6 cellular contexts compared by ENCODE assay signal in genomic region chrX:153727108-153727931, GRCh38. TPM values are rescaled to one million over a fixed set of nuclear protein-coding genes. Genes with fewer than 3 reads are reported as not detected.
DNase-seq lines count a peak whose midpoint lies in the region; ATAC-seq and TF ChIP-seq lines count a peak whose summit lies in the region.

No MANE protein-coding gene starts in this region.

- in situ Hi-C loops in T47D (cut with HindIII; ENCODE audit: low pct_unique_long_range_greater_than_20kb, low sequenced_read_pairs): no loop called here

- POLR2A ChIA-PET in activated CD4-positive, alpha-beta T cell treated with anti-CD3 and anti-CD28 coated beads for 36 hours (lab: Charles Lee): interaction anchor here (1.5 kb wide), 1 partner anchor 67 kb away, joined by 3 read pairs; the partner anchor contains the start of genes IDH3G and SSR4

- TF ChIP-seq CTCF in neural crest cell (conservative IDR thresholded peaks at IDR 0.05): no peak

- no peak for DNase-seq in activated CD4-positive, alpha-beta T cell treated with anti-CD3 and anti-CD28 coated beads for 36 hours
- DNase-seq in activated CD4-positive, alpha-beta T cell treated with anti-CD3 and anti-CD28 coated beads for 4 hours: no peak
- peak; percentile 6 to 33 for DNase-seq in T47D (ENCODE audit: low read depth in 1 of 2, low spot score in 1 of 2)
- DNase-seq in neural crest cell (ENCODE audit: low read depth, low spot score): no peak

- H3K9me3 Mint-ChIP-seq in activated CD4-positive, alpha-beta T cell treated with anti-CD3 and anti-CD28 coated beads for 36 hours (ENCODE audit: low read depth): peaks cover 3% of the 10 kb centered on the region
- H3K9me3 Mint-ChIP-seq in neural crest cell: peaks cover 12% of the 10 kb centered on the region

- peak overlapping the region; percentile 47 for H3K4me3 Mint-ChIP-seq in activated CD4-positive, alpha-beta T cell treated with anti-CD3 and anti-CD28 coated beads for 36 hours
- peak overlapping the region; percentile 65 for H3K4me3 Mint-ChIP-seq in neural crest cell

- H3K4me1 Mint-ChIP-seq in activated CD4-positive, alpha-beta T cell treated with anti-CD3 and anti-CD28 coated beads for 36 hours: peaks cover 30% of the 10 kb centered on the region
- H3K4me1 Mint-ChIP-seq in neural crest cell: peaks cover 24% of the 10 kb centered on the region

- intact Hi-C loops in activated CD4-positive, alpha-beta T cell treated with anti-CD3 and anti-CD28 coated beads for 36 hours (cut with DNase I, micrococcal nuclease): loop anchor here in 1 of 2 experiments (10.0 kb wide), 3 partner anchors 367 to 757 kb away; partner anchors contain the start of genes EMD, FLNA, MECP2 and UBL4A

- peaks cover 13% of the 10 kb centered on the region for H3K36me3 Mint-ChIP-seq in activated CD4-positive, alpha-beta T cell treated with anti-CD3 and anti-CD28 coated beads for 36 hours (ENCODE audit: low read depth)
- H3K36me3 Mint-ChIP-seq in neural crest cell (ENCODE audit: low read depth): peaks cover 12% of the 10 kb centered on the region

- no peaks in the 10 kb centered on the region for H3K27me3 Mint-ChIP-seq in activated CD4-positive, alpha-beta T cell treated with anti-CD3 and anti-CD28 coated beads for 36 hours
- H3K27me3 Mint-ChIP-seq in neural crest cell (ENCODE audit: low read depth): no peaks in the 10 kb centered on the region

- CTCF ChIA-PET in activated CD4-positive, alpha-beta T cell treated with anti-CD3 and anti-CD28 coated beads for 36 hours (lab: Charles Lee): interaction anchor here (0.8 to 1.1 kb wide), 3 partner anchors 119 to 368 kb away, joined by 3 to 4 read pairs (median 4); no protein-coding TSS in a partner anchor

- no peak for ATAC-seq in activated CD4-positive, alpha-beta T cell treated with anti-CD3 and anti-CD28 coated beads for 36 hours
- ATAC-seq in HG03354 (IDR thresholded peaks at IDR 0.05; ENCODE audit: poor library complexity, severe bottlenecking, unreplicated experiment): no peak
- no peak for ATAC-seq in HG02885 (IDR thresholded peaks at IDR 0.05; ENCODE audit: poor library complexity, unreplicated experiment)

- peak overlapping the region; percentile 37 for H3K27ac Mint-ChIP-seq in activated CD4-positive, alpha-beta T cell treated with anti-CD3 and anti-CD28 coated beads for 36 hours
- no peak overlapping the region for H3K27ac Mint-ChIP-seq in neural crest cell (ENCODE audit: unreplicated experiment)

RNA-seq across cellular contexts. Expression of gene ABCD1, which starts 2.7 kb away (rescaled TPM):
- 1 to 10 TPM; 4.5 to 4.8 TPM for total RNA-seq in activated CD4-positive, alpha-beta T cell treated with anti-CD3 and anti-CD28 coated beads for 36 hours
- 6.0 and 6.6 TPM in 2 replicates for total RNA-seq in neural crest cell

RNA-seq across cellular contexts. Expression of gene BCAP31, which starts 3.1 kb away (rescaled TPM):
- total RNA-seq in activated CD4-positive, alpha-beta T cell treated with anti-CD3 and anti-CD28 coated beads for 36 hours: 100 to 1,000 TPM in 1 of 2 experiments, 10 to 100 TPM in 1; 78.0 to 106 TPM
- total RNA-seq in neural crest cell: 117 and 118 TPM in 2 replicates

RNA-seq across cellular contexts. Expression of gene PLXNB3, which starts 36.7 kb away (rescaled TPM):
- 1 to 10 TPM; 1.6 to 2.4 TPM for total RNA-seq in activated CD4-positive, alpha-beta T cell treated with anti-CD3 and anti-CD28 coated beads for 36 hours
- 15.7 and 16.2 TPM in 2 replicates for total RNA-seq in neural crest cell

RNA-seq across cellular contexts. Expression of gene SLC6A8, which starts 39.6 kb away (rescaled TPM):
- under 1 TPM; 0.39 to 0.58 TPM for total RNA-seq in activated CD4-positive, alpha-beta T cell treated with anti-CD3 and anti-CD28 coated beads for 36 hours
- 123 and 125 TPM in 2 replicates for total RNA-seq in neural crest cell

RNA-seq across cellular contexts. Expression of gene SRPK3, which starts 53.5 kb away (rescaled TPM):
- not detected for total RNA-seq in activated CD4-positive, alpha-beta T cell treated with anti-CD3 and anti-CD28 coated beads for 36 hours
- 0.14 and 0.30 TPM in 2 replicates for total RNA-seq in neural crest cell

Comparison
In these comparisons a context has a peak if more than half of its experiments do, and no peak if none do; other contexts are left out.
1. DNase-seq: peak in T47D (2 of 2); none in activated CD4-positive, alpha-beta T cell treated with anti-CD3 and anti-CD28 coated beads for 36 hours (single experiment), activated CD4-positive, alpha-beta T cell treated with anti-CD3 and anti-CD28 coated beads for 4 hours (0 of 2) and neural crest cell (single experiment).